ENCODE assay signal across 1 cellular context in the genomic region with DNA sequence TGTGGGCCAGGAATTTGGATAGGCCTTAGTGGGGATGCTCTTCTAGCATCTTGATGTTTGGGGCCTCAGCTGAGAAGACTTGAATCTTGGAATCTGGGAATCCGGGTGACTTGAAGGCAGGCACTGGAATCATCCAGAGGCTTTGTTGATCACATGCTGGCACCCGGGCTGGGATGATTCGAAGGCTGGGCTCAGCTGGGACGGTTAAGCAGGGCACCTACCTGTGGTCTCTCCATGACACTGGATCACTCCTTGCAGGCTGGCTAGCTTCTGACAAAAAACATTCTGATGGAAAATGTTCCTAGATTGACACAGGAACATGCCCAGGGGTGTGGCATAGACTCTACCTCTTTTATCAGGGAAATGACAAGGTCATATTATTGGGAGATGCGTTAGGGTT.
TF ChIP-seq lines count a peak whose summit lies in the region.

No MANE protein-coding gene starts in this region.

TF ChIP-seq in GM23338, 12 proteins besides CTCF, POLR2A, EP300 and RAD21 (continued from another document):
- TF ChIP-seq, protein P1, sequence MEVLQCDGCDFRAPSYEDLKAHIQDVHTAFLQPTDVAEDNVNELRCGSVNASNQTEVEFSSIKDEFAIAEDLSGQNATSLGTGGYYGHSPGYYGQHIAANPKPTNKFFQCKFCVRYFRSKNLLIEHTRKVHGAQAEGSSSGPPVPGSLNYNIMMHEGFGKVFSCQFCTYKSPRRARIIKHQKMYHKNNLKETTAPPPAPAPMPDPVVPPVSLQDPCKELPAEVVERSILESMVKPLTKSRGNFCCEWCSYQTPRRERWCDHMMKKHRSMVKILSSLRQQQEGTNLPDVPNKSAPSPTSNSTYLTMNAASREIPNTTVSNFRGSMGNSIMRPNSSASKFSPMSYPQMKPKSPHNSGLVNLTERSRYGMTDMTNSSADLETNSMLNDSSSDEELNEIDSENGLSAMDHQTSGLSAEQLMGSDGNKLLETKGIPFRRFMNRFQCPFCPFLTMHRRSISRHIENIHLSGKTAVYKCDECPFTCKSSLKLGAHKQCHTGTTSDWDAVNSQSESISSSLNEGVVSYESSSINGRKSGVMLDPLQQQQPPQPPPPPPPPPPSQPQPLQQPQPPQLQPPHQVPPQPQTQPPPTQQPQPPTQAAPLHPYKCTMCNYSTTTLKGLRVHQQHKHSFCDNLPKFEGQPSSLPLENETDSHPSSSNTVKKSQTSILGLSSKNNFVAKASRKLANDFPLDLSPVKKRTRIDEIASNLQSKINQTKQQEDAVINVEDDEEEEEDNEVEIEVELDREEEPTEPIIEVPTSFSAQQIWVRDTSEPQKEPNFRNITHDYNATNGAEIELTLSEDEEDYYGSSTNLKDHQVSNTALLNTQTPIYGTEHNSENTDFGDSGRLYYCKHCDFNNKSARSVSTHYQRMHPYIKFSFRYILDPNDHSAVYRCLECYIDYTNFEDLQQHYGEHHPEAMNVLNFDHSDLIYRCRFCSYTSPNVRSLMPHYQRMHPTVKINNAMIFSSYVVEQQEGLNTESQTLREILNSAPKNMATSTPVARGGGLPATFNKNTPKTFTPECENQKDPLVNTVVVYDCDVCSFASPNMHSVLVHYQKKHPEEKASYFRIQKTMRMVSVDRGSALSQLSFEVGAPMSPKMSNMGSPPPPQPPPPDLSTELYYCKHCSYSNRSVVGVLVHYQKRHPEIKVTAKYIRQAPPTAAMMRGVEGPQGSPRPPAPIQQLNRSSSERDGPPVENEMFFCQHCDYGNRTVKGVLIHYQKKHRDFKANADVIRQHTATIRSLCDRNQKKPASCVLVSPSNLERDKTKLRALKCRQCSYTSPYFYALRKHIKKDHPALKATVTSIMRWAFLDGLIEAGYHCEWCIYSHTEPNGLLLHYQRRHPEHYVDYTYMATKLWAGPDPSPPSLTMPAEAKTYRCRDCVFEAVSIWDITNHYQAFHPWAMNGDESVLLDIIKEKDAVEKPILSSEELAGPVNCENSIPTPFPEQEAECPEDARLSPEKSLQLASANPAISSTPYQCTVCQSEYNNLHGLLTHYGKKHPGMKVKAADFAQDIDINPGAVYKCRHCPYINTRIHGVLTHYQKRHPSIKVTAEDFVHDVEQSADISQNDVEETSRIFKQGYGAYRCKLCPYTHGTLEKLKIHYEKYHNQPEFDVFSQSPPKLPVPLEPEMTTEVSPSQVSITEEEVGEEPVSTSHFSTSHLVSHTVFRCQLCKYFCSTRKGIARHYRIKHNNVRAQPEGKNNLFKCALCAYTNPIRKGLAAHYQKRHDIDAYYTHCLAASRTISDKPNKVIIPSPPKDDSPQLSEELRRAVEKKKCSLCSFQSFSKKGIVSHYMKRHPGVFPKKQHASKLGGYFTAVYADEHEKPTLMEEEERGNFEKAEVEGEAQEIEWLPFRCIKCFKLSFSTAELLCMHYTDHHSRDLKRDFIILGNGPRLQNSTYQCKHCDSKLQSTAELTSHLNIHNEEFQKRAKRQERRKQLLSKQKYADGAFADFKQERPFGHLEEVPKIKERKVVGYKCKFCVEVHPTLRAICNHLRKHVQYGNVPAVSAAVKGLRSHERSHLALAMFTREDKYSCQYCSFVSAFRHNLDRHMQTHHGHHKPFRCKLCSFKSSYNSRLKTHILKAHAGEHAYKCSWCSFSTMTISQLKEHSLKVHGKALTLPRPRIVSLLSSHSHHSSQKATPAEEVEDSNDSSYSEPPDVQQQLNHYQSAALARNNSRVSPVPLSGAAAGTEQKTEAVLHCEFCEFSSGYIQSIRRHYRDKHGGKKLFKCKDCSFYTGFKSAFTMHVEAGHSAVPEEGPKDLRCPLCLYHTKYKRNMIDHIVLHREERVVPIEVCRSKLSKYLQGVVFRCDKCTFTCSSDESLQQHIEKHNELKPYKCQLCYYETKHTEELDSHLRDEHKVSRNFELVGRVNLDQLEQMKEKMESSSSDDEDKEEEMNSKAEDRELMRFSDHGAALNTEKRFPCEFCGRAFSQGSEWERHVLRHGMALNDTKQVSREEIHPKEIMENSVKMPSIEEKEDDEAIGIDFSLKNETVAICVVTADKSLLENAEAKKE (CRISPR knock-in tag; IDR thresholded peaks at IDR 0.05): no peak
